ENCODE assay signal across 1 cellular context in the genomic region with DNA sequence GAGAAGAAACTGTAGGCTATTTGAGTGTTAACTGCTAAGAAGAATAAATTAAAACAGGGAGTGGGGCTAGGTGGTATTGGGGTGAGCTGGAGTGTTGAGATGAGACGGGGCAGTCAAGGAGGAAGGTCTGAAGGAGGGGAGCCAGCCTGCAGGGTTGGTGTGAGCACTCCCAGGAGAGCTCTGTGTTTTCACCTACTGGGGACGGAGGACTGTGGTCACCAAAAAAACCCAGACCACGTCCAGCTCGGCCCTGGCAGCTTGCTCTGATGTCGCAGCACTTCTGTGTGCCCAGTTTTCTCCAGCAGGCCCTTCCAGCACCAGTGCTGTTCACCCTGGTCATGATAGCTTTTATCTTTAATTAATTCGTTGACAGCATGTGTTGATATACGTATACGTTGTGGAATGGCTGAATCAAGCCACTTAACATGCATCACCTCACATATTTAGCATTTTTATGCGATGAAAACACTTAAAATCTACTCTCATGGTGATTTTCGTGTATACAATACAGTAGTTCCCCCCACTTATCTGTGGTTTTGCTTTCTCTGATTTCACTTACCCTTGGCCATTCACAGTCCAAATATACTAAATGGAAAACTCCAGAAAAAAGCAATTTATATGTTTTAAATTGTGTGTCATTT.
TF ChIP-seq lines count a peak whose summit lies in the region.

No MANE protein-coding gene starts in this region.

TF ChIP-seq in H1, 55 proteins besides CTCF, POLR2A, EP300 and RAD21 (continued from another document):
- TF ChIP-seq BRCA1 (IDR thresholded peaks at IDR 0.05; ENCODE audit: low read depth, low read length) (no peak), EZH2 (IDR thresholded peaks at IDR 0.05; ENCODE audit: low read depth, low read length, severe bottlenecking) (no peak), BCL11A (IDR thresholded peaks at IDR 0.05; ENCODE audit: low read depth in 2 of 2, low read length in 2 of 2) (no peak), RNF2 (IDR thresholded peaks at IDR 0.05; ENCODE audit: borderline replicate concordance, low read depth, low read length, missing control alignments, poor library complexity, severe bottlenecking) (no peak), SUZ12 (IDR thresholded peaks at IDR 0.05; ENCODE audit: low read length) (no peak)
- TF ChIP-seq, protein P1, sequence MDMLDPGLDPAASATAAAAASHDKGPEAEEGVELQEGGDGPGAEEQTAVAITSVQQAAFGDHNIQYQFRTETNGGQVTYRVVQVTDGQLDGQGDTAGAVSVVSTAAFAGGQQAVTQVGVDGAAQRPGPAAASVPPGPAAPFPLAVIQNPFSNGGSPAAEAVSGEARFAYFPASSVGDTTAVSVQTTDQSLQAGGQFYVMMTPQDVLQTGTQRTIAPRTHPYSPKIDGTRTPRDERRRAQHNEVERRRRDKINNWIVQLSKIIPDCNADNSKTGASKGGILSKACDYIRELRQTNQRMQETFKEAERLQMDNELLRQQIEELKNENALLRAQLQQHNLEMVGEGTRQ (IDR thresholded peaks at IDR 0.05; ENCODE audit: low read length): no peak
